In genomic region chr13:104832265-104832664, GRCh38 we compare ENCODE assay signal across 1 cellular context.
TF ChIP-seq lines count a peak whose summit lies in the region.

No MANE protein-coding gene starts in this region.

TF ChIP-seq in GM23338, 12 proteins besides CTCF, POLR2A, EP300 and RAD21 (continued from another document):
- TF ChIP-seq ZNF114 (CRISPR knock-in tag; IDR thresholded peaks at IDR 0.05) (no peak), CREB1 (CRISPR knock-in tag; IDR thresholded peaks at IDR 0.05; ENCODE audit: low read depth) (no peak), ETS1 (IDR thresholded peaks at IDR 0.05) (no peak), POLR2AphosphoS5 (IDR thresholded peaks at IDR 0.05; ENCODE audit: low read depth) (no peak), EZH2phosphoT487 (IDR thresholded peaks at IDR 0.05; ENCODE audit: unreplicated experiment) (no peak), STAT1 (IDR thresholded peaks at IDR 0.05; ENCODE audit: unreplicated experiment) (no peak)
TF ChIP-seq in GM23338: peak in this region for 0.
